ENCODE assay signal across 16 cellular contexts in the genomic region with DNA sequence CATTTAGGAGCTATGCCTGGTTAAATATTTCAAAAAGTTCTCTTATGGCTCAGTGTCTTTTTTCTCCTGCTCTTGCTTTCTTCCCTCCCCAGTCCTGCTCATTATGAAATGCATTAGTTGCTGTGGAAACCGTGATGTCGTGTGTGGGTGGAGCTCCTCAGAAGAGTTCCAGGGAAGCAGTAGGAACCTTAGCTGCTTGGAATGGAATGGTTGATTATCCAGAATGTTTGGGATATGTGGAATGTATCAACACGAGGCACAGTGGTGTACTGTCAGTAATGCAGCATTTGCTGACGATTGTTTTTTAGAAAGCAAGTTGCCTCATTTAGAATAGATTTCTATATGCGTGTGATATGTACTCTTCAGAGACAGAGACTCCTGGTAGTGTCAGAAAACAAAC.
DNase-seq lines count a peak whose midpoint lies in the region; ATAC-seq, FAIRE-seq and TF ChIP-seq lines count a peak whose summit lies in the region.
"Had no signal": no experiment of that assay in that cellular context is flagged by ENCODE, and none has a peak within 500 bp of the region (broad histone marks: within the 10 kb centered on the region; RNA-seq: fewer than 3 reads in every experiment).

No MANE protein-coding gene starts in this region.

- no peak overlapping the region for H3K4me3 ChIP-seq in CD4-positive, CD25-positive, alpha-beta regulatory T cell (ENCODE audit: low read depth, low read length)
- H3K4me3 ChIP-seq in fibroblast of the aortic adventitia (ENCODE audit: low read depth, low read length), result no peak overlapping the region
- H3K4me3 ChIP-seq in osteoblast (ENCODE audit: insufficient read depth, low read length), result no peak overlapping the region

- no peak overlapping the region for H2AFZ ChIP-seq in osteoblast (ENCODE audit: low read length)

- no peak for DNase-seq in CD4-positive, CD25-positive, alpha-beta regulatory T cell
- DNase-seq in amniotic epithelial cell (ENCODE audit: low read depth) (peak; percentile 87), fibroblast of the aortic adventitia (ENCODE audit: low read depth) (peak; percentile 77), osteoblast (ENCODE audit: insufficient read length, low spot score, missing footprints) (peak; percentile 92), H54 (ENCODE audit: insufficient read length, low spot score) (no peak), GM19240 (ENCODE audit: insufficient read length, low spot score) (no peak)
- no peak for DNase-seq in CD4-positive, alpha-beta T cell
- no peak for DNase-seq in naive thymus-derived CD8-positive, alpha-beta T cell
- DNase-seq: Calu3; immature natural killer cell; NCI-H526; SIG-M5; stimulated activated CD4-positive, alpha-beta T cell treated with anti-CD3 and anti-CD28 coated beads, Interleukin-4, amount 100 ng/mL, for 1 hour; stimulated activated naive CD4-positive, alpha-beta T cell treated with Interleukin-2 at 50 U/mL for 16 hours had no signal

- H3K9me3 Mint-ChIP-seq in CD4-positive, CD25-positive, alpha-beta regulatory T cell, result peaks cover 0 to 3% (median 0%) of the 10 kb centered on the region in 7 donors
- peaks cover 3% of the 10 kb centered on the region for H3K9me3 Mint-ChIP-seq in CD4-positive, alpha-beta T cell
- peaks cover 0 to 6% (median 2%) of the 10 kb centered on the region in 9 donors for H3K9me3 Mint-ChIP-seq in naive thymus-derived CD8-positive, alpha-beta T cell
- H3K9me3 Mint-ChIP-seq: immature natural killer cell; natural killer cell treated with Interleukin-12 subunit alpha and Interleukin-12 subunit beta and Interleukin-15 and Interleukin-18, amount 100 ng/mL, for 72 hours had no signal

- POLR2A ChIA-PET in CD4-positive, alpha-beta T cell (lab: Charles Lee), result no interaction called here
- POLR2A ChIA-PET in naive thymus-derived CD8-positive, alpha-beta T cell (lab: Charles Lee), result interaction anchor here (1.6 kb wide), 1 partner anchor 12 kb away, joined by 3 read pairs; no protein-coding TSS in a partner anchor

- no peak overlapping the region for H3K4me2 ChIP-seq in osteoblast (ENCODE audit: insufficient read depth, low read length)

- peak overlapping the region in 2 of 3 donors; percentile 23 to 82 for H3K27ac Mint-ChIP-seq in CD4-positive, CD25-positive, alpha-beta regulatory T cell
- H3K27ac Mint-ChIP-seq in CD4-positive, alpha-beta T cell, result no peak overlapping the region
- H3K27ac Mint-ChIP-seq in naive thymus-derived CD8-positive, alpha-beta T cell, result peak overlapping the region in 3 of 10 donors; percentile 23 to 82 (median 27)
- H3K27ac Mint-ChIP-seq: natural killer cell treated with Interleukin-12 subunit alpha and Interleukin-12 subunit beta and Interleukin-15 and Interleukin-18, amount 100 ng/mL, for 72 hours had no signal

- peaks cover 28% of the 10 kb centered on the region for H3K36me3 Mint-ChIP-seq in CD4-positive, CD25-positive, alpha-beta regulatory T cell
- H3K36me3 Mint-ChIP-seq in CD4-positive, alpha-beta T cell (ENCODE audit: low read depth), result peaks cover 15% of the 10 kb centered on the region
- H3K36me3 Mint-ChIP-seq in naive thymus-derived CD8-positive, alpha-beta T cell, result peaks cover 15 to 36% (median 23%) of the 10 kb centered on the region in 3 donors
- H3K36me3 Mint-ChIP-seq: natural killer cell treated with Interleukin-12 subunit alpha and Interleukin-12 subunit beta and Interleukin-15 and Interleukin-18, amount 100 ng/mL, for 72 hours had no signal

- H3K9me3 ChIP-seq in CD4-positive, CD25-positive, alpha-beta regulatory T cell (ENCODE audit: control insufficient read depth in 2 of 2, low read length in 2 of 2), result no peaks in the 10 kb centered on the region
- H3K9me3 ChIP-seq in osteoblast (ENCODE audit: low read depth, low read length), result no peaks in the 10 kb centered on the region
- H3K9me3 ChIP-seq in CD4-positive, alpha-beta T cell (ENCODE audit: control insufficient read depth, low read length), result no peaks in the 10 kb centered on the region

- no peaks in the 10 kb centered on the region for H3K27me3 ChIP-seq in CD4-positive, CD25-positive, alpha-beta regulatory T cell (ENCODE audit: control insufficient read depth, insufficient read depth, low read length)
- H3K27me3 ChIP-seq in osteoblast (ENCODE audit: insufficient read depth, low read length), result no peaks in the 10 kb centered on the region
- H3K27me3 ChIP-seq in CD4-positive, alpha-beta T cell (ENCODE audit: control insufficient read depth, insufficient read depth, low read length), result no peaks in the 10 kb centered on the region

- intact Hi-C loops in CD4-positive, alpha-beta T cell (cut with DNase I, micrococcal nuclease), result loop anchor here in 1 of 2 experiments (10.0 kb wide), 1 partner anchor 440 kb away; no protein-coding TSS in a partner anchor

- CTCF ChIA-PET in CD4-positive, alpha-beta T cell (lab: Charles Lee), result no interaction called here

- peaks cover 13 to 32% (median 17%) of the 10 kb centered on the region in 4 donors for H3K4me1 Mint-ChIP-seq in CD4-positive, CD25-positive, alpha-beta regulatory T cell
- H3K4me1 Mint-ChIP-seq in CD4-positive, alpha-beta T cell (ENCODE audit: low read depth), result peaks cover 29% of the 10 kb centered on the region
- H3K4me1 Mint-ChIP-seq in naive thymus-derived CD8-positive, alpha-beta T cell, result peaks cover 28 to 84% (median 42%) of the 10 kb centered on the region in 4 donors

- no peak overlapping the region for H3K4me3 Mint-ChIP-seq in CD4-positive, CD25-positive, alpha-beta regulatory T cell
- H3K4me3 Mint-ChIP-seq in CD4-positive, alpha-beta T cell, result no peak overlapping the region
- H3K4me3 Mint-ChIP-seq in naive thymus-derived CD8-positive, alpha-beta T cell, result peak overlapping the region in 1 of 10 donors; percentile 25
- H3K4me3 Mint-ChIP-seq: immature natural killer cell; natural killer cell treated with Interleukin-12 subunit alpha and Interleukin-12 subunit beta and Interleukin-15 and Interleukin-18, amount 100 ng/mL, for 72 hours had no signal

- peaks cover 9% of the 10 kb centered on the region for H4K20me1 ChIP-seq in osteoblast (ENCODE audit: insufficient read depth, low read length)

- H3K4me1 ChIP-seq in CD4-positive, CD25-positive, alpha-beta regulatory T cell (ENCODE audit: control insufficient read depth, insufficient read depth, low read length, poor library complexity, severe bottlenecking), result peaks cover 11% of the 10 kb centered on the region
- H3K4me1 ChIP-seq in osteoblast (ENCODE audit: insufficient read depth, low read length), result peaks cover 3% of the 10 kb centered on the region

- TF ChIP-seq CTCF in fibroblast of the aortic adventitia (IDR thresholded peaks at IDR 0.05; ENCODE audit: insufficient read depth, low read length) (no peak), osteoblast (IDR thresholded peaks at IDR 0.05; ENCODE audit: extremely low read depth, low read depth, low read length) (no peak)
- no peak for TF ChIP-seq CTCF in CD4-positive, alpha-beta T cell (IDR thresholded peaks at IDR 0.05)

- H3K27ac ChIP-seq in CD4-positive, CD25-positive, alpha-beta regulatory T cell (ENCODE audit: insufficient read depth, low read length, poor library complexity, severe bottlenecking), result no peak overlapping the region
- peak overlapping the region; percentile 41 for H3K27ac ChIP-seq in osteoblast (ENCODE audit: low read depth, low read length)
- H3K27ac ChIP-seq in CD4-positive, alpha-beta T cell (ENCODE audit: low read depth, low read length), result no peak overlapping the region
- H3K27ac ChIP-seq: WERI-Rb-1 had no signal

- no peak for ATAC-seq in CD4-positive, CD25-positive, alpha-beta regulatory T cell (ENCODE audit: low read depth in 2 of 2)
- no peak for ATAC-seq in CD4-positive, alpha-beta T cell (ENCODE audit: poor library complexity)
- ATAC-seq in naive thymus-derived CD8-positive, alpha-beta T cell, result no peak
- ATAC-seq: natural killer cell treated with Interleukin-12 subunit alpha and Interleukin-12 subunit beta and Interleukin-15 and Interleukin-18, amount 100 ng/mL, for 72 hours had no signal

- H3K79me2 ChIP-seq in osteoblast (ENCODE audit: insufficient read depth, low read length), result peaks cover 3% of the 10 kb centered on the region

- no peak for TF ChIP-seq POLR2A in H54 (IDR thresholded peaks at IDR 0.05; ENCODE audit: low read depth, low read length)

- H3K36me3 ChIP-seq in CD4-positive, CD25-positive, alpha-beta regulatory T cell (ENCODE audit: control insufficient read depth, insufficient read depth, low read length), result peaks cover 10% of the 10 kb centered on the region
- no peaks in the 10 kb centered on the region for H3K36me3 ChIP-seq in osteoblast (ENCODE audit: insufficient read depth, low read length)

- FAIRE-seq in H54 (lab: Jason Lieb, UNC), result no peak

- no peaks in the 10 kb centered on the region for H3K27me3 Mint-ChIP-seq in CD4-positive, CD25-positive, alpha-beta regulatory T cell
- no peaks in the 10 kb centered on the region for H3K27me3 Mint-ChIP-seq in CD4-positive, alpha-beta T cell
- H3K27me3 Mint-ChIP-seq in naive thymus-derived CD8-positive, alpha-beta T cell, result no peaks in the 10 kb centered on the region
- H3K27me3 Mint-ChIP-seq: natural killer cell treated with Interleukin-12 subunit alpha and Interleukin-12 subunit beta and Interleukin-15 and Interleukin-18, amount 100 ng/mL, for 72 hours had no signal

Comparison
In these comparisons a context has a peak if more than half of its experiments do, and no peak if none do; other contexts are left out.
1. DNase-seq: peak in amniotic epithelial cell (single experiment), fibroblast of the aortic adventitia (single experiment) and osteoblast (single experiment); none in CD4-positive, CD25-positive, alpha-beta regulatory T cell (0 of 3), CD4-positive, alpha-beta T cell (0 of 10), naive thymus-derived CD8-positive, alpha-beta T cell (0 of 10), H54 (single experiment) and GM19240 (single experiment).